25 cellular contexts compared by ENCODE assay signal in the genomic region with DNA sequence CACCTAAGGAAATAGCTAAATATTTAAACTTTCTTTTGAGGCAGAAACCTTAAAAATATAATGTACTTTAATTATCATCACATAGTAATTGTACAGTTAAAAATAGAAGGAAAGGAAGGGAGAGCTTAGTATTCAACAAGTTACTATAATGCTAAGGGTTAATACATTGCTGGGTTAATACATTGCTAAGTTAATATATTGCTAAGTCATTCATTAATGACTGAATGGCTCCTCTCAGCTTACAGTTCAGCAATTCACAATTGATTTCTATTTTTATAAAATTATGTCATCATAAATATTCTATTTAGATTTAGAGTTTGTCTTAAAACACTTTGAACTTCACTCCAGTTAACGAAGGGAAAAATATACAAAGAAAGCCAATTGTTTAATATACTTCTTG.
DNase-seq lines count a peak whose midpoint lies in the region; ATAC-seq and TF ChIP-seq lines count a peak whose summit lies in the region.
"Had no signal": no experiment of that assay in that cellular context is flagged by ENCODE, and none has a peak within 500 bp of the region (broad histone marks: within the 10 kb centered on the region; RNA-seq: fewer than 3 reads in every experiment).

No MANE protein-coding gene starts in this region.

- intact Hi-C loops in Calu3 (cut with micrococcal nuclease; ENCODE audit: unreplicated experiment): no loop called here
- intact Hi-C loops in MCF 10A (cut with micrococcal nuclease): no loop called here

- H3K4me1 Mint-ChIP-seq in Calu3 (ENCODE audit: low read depth, unreplicated experiment): peaks cover 16% of the 10 kb centered on the region
- no peaks in the 10 kb centered on the region for H3K4me1 Mint-ChIP-seq in nephron
- H3K4me1 Mint-ChIP-seq in MCF 10A (ENCODE audit: insufficient read depth, unreplicated experiment): no peaks in the 10 kb centered on the region
- H3K4me1 Mint-ChIP-seq: T-cell had no signal

- H3K27me3 Mint-ChIP-seq in Calu3 (ENCODE audit: unreplicated experiment) (no peaks in the 10 kb centered on the region), nephron (ENCODE audit: low read depth) (peaks cover 4% of the 10 kb centered on the region), MCF 10A (ENCODE audit: insufficient read depth, unreplicated experiment) (no peaks in the 10 kb centered on the region)

- H3K27ac Mint-ChIP-seq in Calu3 (ENCODE audit: unreplicated experiment) (peak overlapping the region; percentile 92), nephron (peak overlapping the region; percentile 81 to 92 (median 83)), MCF 10A (ENCODE audit: low read depth, unreplicated experiment) (no peak overlapping the region)
- H3K27ac Mint-ChIP-seq: CD4-positive, alpha-beta T cell; H9; T-cell had no signal

- no peak for TF ChIP-seq CTCF in Calu3 (IDR thresholded peaks at IDR 0.05; ENCODE audit: unreplicated experiment)
- TF ChIP-seq CTCF in nephron (IDR thresholded peaks at IDR 0.05; ENCODE audit: unreplicated experiment in 3 of 3): no peak
- TF ChIP-seq CTCF in MCF 10A (IDR thresholded peaks at IDR 0.05; ENCODE audit: unreplicated experiment): no peak

- CTCF ChIA-PET in Calu3 (lab: Charles Lee) (interaction anchor here (0.6 to 1.0 kb wide), 3 partner anchors 34 to 47 kb away, joined by 4 to 6 read pairs (median 4); no protein-coding TSS in a partner anchor), MCF 10A (lab: Yijun Ruan, JAX) (no interaction called here)

- H3K36me3 Mint-ChIP-seq in Calu3 (ENCODE audit: insufficient read depth, unreplicated experiment): no peaks in the 10 kb centered on the region
- no peaks in the 10 kb centered on the region for H3K36me3 Mint-ChIP-seq in nephron (ENCODE audit: low read depth)
- H3K36me3 Mint-ChIP-seq in MCF 10A (ENCODE audit: insufficient read depth, unreplicated experiment): no peaks in the 10 kb centered on the region
- H3K36me3 Mint-ChIP-seq: T-cell had no signal

- DNase-seq in Calu3: no peak
- DNase-seq in glomerular visceral epithelial cell (ENCODE audit: extremely low spot score): peak; percentile 12
- DNase-seq in MCF 10A (ENCODE audit: unreplicated experiment): no peak
- DNase-seq in cerebellar cortex (ENCODE audit: low spot score): no peak
- DNase-seq in NCI-H2196 treated with DMSO at 0.1 percent for 48 hours (lab: John Stamatoyannopoulos, UW; ENCODE audit: unreplicated experiment): no peak
- DNase-seq: AML-193; CD4-positive, alpha-beta T cell; GM23248; H9; Karpas-422; MV-4-11; NCI-H1105; NCI-H1436 treated with DMSO at 0.1 percent for 48 hours; NCI-H187 treated with DMSO at 0.1 percent for 48 hours; NCI-H446; NCI-H524 treated with DMSO at 0.1 percent for 48 hours; NCI-H82; NK-92 treated with Interleukin-12 subunit alpha and Interleukin-12 subunit beta, amount 100 ng/mL, for 24 hours; PC-3; Right ventricle myocardium superior; RPMI8226; T-cell had no signal

- POLR2A ChIA-PET in MCF 10A (lab: Yijun Ruan, JAX): interaction anchor here (0.8 kb wide), 1 partner anchor 33 kb away, joined by 4 read pairs; no protein-coding TSS in a partner anchor

- no TSS peak for BruUV-seq in Calu3 (replicated peaks; lab: Mats Ljungman, UMichigan)
- no TSS peak for BruUV-seq in MCF 10A (replicated peaks; lab: Mats Ljungman, UMichigan)

- H3K9me3 Mint-ChIP-seq in Calu3 (ENCODE audit: low read depth, unreplicated experiment) (no peaks in the 10 kb centered on the region), nephron (peaks cover 3% of the 10 kb centered on the region), MCF 10A (ENCODE audit: unreplicated experiment) (no peaks in the 10 kb centered on the region)
- H3K9me3 Mint-ChIP-seq: CD4-positive, alpha-beta T cell had no signal

- ATAC-seq in HG03175 (IDR thresholded peaks at IDR 0.05; ENCODE audit: unreplicated experiment) (peak; percentile 70), GM19328 (IDR thresholded peaks at IDR 0.05; ENCODE audit: unreplicated experiment) (no peak)
- ATAC-seq: PC-3, T-cell had no signal

- H3K4me3 Mint-ChIP-seq in Calu3 (ENCODE audit: low read depth, unreplicated experiment): no peak overlapping the region
- no peak overlapping the region for H3K4me3 Mint-ChIP-seq in nephron
- H3K4me3 Mint-ChIP-seq in MCF 10A (ENCODE audit: unreplicated experiment): no peak overlapping the region
- H3K4me3 Mint-ChIP-seq: CD4-positive, alpha-beta T cell; H9; T-cell had no signal
